13 cellular contexts compared by ENCODE assay signal in genomic region chr4:153122855-153123254, GRCh38.
"Had no signal": no experiment of that assay in that cellular context is flagged by ENCODE, and none has a peak within 500 bp of the region (broad histone marks: within the 10 kb centered on the region; RNA-seq: fewer than 3 reads in every experiment).

No MANE protein-coding gene starts in this region.

- H3K27ac ChIP-seq: ascending aorta, breast epithelium, foreskin keratinocyte, transverse colon had no signal

- H3K9me3 ChIP-seq: ascending aorta, breast epithelium, transverse colon had no signal

- DNase-seq: activated CD4-positive, alpha-beta memory T cell treated with anti-CD3 and anti-CD28 coated beads for 36 hours; activated naive CD4-positive, alpha-beta T cell treated with Interleukin-2 at 50 U/mL for 16 hours; dermis blood vessel endothelial cell; effector memory CD8-positive, alpha-beta T cell; foreskin keratinocyte; glutamatergic neuron; hypothalamus; mesendoderm; stimulated activated CD4-positive, alpha-beta T cell treated with anti-CD3 and anti-CD28 coated beads, Interleukin-2, amount 100 ng/mL, for 48 hours; stimulated activated naive B cell treated with anti-CD40 and anti-IgM and Interleukin-4, amounts not matched to agents 10 μg/mL and 1 μg/mL and 100 μg/mL, for 72 hours; transverse colon had no signal

- H3K36me3 ChIP-seq: ascending aorta, breast epithelium, transverse colon had no signal

- H3K4me1 ChIP-seq: breast epithelium, foreskin keratinocyte, transverse colon had no signal

- H3K4me3 ChIP-seq: ascending aorta, breast epithelium, transverse colon had no signal

- H3K27me3 ChIP-seq: ascending aorta, breast epithelium, foreskin keratinocyte, transverse colon had no signal
